Comparison of ENCODE assay signal across 1 cellular context in the genomic region with DNA sequence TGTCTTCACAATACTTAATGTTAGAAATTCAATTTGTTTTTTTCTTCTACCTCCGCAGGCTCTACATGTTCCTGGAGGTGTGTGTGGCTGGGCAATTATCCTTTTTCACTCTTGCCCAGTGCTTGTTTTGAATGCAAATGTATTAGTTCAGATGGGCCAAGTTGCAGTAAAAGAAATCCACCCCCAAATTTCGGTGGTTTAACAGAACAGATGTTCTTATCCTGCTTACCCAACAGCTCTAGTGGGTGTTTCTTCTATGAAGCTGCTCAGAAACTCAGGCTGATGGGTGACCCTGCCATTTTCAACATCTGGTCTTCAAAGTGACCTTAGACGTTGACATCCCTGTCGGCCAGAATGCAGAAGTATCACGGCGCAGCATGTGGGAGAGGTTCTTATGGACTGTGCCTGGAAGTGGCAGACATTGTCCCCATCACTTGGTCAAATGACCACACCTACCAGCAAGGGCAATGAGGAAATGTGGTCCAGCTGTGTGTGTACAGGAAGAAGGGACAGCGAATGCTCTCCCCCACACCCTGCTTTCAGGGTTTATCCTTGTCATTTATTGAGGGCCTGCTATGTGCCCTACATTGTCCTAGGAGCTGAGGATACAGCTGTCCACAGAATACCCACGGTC.
TF ChIP-seq lines count a peak whose summit lies in the region.

No MANE protein-coding gene starts in this region.

TF ChIP-seq in GM23338, 12 proteins besides CTCF, POLR2A, EP300 and RAD21:
- TF ChIP-seq, protein P1, sequence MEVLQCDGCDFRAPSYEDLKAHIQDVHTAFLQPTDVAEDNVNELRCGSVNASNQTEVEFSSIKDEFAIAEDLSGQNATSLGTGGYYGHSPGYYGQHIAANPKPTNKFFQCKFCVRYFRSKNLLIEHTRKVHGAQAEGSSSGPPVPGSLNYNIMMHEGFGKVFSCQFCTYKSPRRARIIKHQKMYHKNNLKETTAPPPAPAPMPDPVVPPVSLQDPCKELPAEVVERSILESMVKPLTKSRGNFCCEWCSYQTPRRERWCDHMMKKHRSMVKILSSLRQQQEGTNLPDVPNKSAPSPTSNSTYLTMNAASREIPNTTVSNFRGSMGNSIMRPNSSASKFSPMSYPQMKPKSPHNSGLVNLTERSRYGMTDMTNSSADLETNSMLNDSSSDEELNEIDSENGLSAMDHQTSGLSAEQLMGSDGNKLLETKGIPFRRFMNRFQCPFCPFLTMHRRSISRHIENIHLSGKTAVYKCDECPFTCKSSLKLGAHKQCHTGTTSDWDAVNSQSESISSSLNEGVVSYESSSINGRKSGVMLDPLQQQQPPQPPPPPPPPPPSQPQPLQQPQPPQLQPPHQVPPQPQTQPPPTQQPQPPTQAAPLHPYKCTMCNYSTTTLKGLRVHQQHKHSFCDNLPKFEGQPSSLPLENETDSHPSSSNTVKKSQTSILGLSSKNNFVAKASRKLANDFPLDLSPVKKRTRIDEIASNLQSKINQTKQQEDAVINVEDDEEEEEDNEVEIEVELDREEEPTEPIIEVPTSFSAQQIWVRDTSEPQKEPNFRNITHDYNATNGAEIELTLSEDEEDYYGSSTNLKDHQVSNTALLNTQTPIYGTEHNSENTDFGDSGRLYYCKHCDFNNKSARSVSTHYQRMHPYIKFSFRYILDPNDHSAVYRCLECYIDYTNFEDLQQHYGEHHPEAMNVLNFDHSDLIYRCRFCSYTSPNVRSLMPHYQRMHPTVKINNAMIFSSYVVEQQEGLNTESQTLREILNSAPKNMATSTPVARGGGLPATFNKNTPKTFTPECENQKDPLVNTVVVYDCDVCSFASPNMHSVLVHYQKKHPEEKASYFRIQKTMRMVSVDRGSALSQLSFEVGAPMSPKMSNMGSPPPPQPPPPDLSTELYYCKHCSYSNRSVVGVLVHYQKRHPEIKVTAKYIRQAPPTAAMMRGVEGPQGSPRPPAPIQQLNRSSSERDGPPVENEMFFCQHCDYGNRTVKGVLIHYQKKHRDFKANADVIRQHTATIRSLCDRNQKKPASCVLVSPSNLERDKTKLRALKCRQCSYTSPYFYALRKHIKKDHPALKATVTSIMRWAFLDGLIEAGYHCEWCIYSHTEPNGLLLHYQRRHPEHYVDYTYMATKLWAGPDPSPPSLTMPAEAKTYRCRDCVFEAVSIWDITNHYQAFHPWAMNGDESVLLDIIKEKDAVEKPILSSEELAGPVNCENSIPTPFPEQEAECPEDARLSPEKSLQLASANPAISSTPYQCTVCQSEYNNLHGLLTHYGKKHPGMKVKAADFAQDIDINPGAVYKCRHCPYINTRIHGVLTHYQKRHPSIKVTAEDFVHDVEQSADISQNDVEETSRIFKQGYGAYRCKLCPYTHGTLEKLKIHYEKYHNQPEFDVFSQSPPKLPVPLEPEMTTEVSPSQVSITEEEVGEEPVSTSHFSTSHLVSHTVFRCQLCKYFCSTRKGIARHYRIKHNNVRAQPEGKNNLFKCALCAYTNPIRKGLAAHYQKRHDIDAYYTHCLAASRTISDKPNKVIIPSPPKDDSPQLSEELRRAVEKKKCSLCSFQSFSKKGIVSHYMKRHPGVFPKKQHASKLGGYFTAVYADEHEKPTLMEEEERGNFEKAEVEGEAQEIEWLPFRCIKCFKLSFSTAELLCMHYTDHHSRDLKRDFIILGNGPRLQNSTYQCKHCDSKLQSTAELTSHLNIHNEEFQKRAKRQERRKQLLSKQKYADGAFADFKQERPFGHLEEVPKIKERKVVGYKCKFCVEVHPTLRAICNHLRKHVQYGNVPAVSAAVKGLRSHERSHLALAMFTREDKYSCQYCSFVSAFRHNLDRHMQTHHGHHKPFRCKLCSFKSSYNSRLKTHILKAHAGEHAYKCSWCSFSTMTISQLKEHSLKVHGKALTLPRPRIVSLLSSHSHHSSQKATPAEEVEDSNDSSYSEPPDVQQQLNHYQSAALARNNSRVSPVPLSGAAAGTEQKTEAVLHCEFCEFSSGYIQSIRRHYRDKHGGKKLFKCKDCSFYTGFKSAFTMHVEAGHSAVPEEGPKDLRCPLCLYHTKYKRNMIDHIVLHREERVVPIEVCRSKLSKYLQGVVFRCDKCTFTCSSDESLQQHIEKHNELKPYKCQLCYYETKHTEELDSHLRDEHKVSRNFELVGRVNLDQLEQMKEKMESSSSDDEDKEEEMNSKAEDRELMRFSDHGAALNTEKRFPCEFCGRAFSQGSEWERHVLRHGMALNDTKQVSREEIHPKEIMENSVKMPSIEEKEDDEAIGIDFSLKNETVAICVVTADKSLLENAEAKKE (CRISPR knock-in tag; IDR thresholded peaks at IDR 0.05), result no peak
- TF ChIP-seq EZH2 (IDR thresholded peaks at IDR 0.05; ENCODE audit: low read depth, unreplicated experiment) (no peak), POLR2AphosphoS5 (IDR thresholded peaks at IDR 0.05; ENCODE audit: low read depth) (no peak), NANOG (IDR thresholded peaks at IDR 0.05; ENCODE audit: borderline replicate concordance) (no peak)
